ENCODE assay signal across 12 cellular contexts in the genomic region with DNA sequence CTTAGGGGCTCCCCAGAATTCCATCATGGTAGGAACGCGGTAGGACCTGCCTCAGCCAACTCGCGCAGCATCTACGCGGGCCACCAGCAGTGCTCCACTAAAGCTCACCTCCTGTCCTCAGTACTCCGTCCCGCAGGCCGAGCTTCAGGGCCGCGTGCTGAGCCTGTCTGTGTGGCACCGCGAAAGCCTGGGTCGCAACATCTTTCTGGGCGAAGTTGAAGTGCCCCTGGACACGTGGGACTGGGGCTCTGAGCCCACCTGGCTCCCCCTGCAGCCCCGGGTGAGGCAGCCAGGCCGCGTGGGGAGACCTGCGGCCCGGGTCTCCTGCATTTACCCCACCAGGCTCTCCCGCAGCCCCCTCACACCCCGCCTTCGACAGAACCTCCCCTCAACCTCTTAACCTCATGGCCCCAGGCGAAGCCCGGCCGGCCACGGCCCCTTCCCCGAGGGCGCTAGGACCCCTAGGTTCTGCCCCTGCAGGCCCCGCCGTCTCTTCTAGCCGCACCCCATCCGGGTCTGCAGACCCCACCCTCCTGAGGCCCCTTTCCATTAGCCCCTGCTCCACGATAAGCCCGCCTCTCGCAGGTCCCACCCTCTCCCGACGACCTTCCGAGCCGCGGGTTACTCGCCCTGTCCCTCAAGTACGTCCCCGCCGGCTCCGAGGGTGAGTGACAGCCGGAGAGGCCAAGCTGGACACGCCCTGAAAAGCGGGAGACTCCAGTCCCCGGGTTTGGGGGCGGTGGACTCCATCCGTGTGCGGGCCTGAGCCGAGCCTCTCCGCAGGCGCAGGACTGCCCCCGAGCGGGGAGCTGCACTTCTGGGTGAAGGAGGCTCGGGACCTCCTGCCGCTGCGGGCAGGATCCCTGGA. TPM values are rescaled to one million over a fixed set of nuclear protein-coding genes. Genes with fewer than 3 reads are reported as not detected.
DNase-seq lines count a peak whose midpoint lies in the region; ATAC-seq and TF ChIP-seq lines count a peak whose summit lies in the region.
"Had no signal": no experiment of that assay in that cellular context is flagged by ENCODE, and none has a peak within 500 bp of the region (broad histone marks: within the 10 kb centered on the region; RNA-seq: fewer than 3 reads in every experiment).

No MANE protein-coding gene starts in this region.

- ATAC-seq in activated CD4-positive, alpha-beta T cell treated with anti-CD3 and anti-CD28 coated beads for 36 hours, result no peak
- peak; percentile 14 for ATAC-seq in mucosa of descending colon
- ATAC-seq in HG03457 (IDR thresholded peaks at IDR 0.05; ENCODE audit: unreplicated experiment), result no peak

- H3K4me1 ChIP-seq in mucosa of descending colon (ENCODE audit: low read depth), result peaks cover 27% of the 10 kb centered on the region
- peaks cover 44% of the 10 kb centered on the region for H3K4me1 ChIP-seq in vagina

- peaks cover 6% of the 10 kb centered on the region for H3K36me3 Mint-ChIP-seq in activated CD4-positive, alpha-beta T cell treated with anti-CD3 and anti-CD28 coated beads for 36 hours (ENCODE audit: low read depth)

- H3K9me3 ChIP-seq in mucosa of descending colon (no peaks in the 10 kb centered on the region), vagina (no peaks in the 10 kb centered on the region)

- H3K9me3 Mint-ChIP-seq in activated CD4-positive, alpha-beta T cell treated with anti-CD3 and anti-CD28 coated beads for 36 hours (ENCODE audit: low read depth), result no peaks in the 10 kb centered on the region

- no peaks in the 10 kb centered on the region for H3K27me3 ChIP-seq in vagina

- H3K4me3 ChIP-seq in fibroblast of villous mesenchyme (ENCODE audit: low read depth, low read length) (peak overlapping the region; percentile 6), mucosa of descending colon (no peak overlapping the region), vagina (peak overlapping the region; percentile 37 to 65)

- H3K4me1 Mint-ChIP-seq in activated CD4-positive, alpha-beta T cell treated with anti-CD3 and anti-CD28 coated beads for 36 hours, result peaks cover 21% of the 10 kb centered on the region

- H3K27me3 Mint-ChIP-seq in activated CD4-positive, alpha-beta T cell treated with anti-CD3 and anti-CD28 coated beads for 36 hours, result no peaks in the 10 kb centered on the region

- no peak for DNase-seq in activated CD4-positive, alpha-beta T cell treated with anti-CD3 and anti-CD28 coated beads for 36 hours
- DNase-seq in activated CD4-positive, alpha-beta T cell treated with anti-CD3 and anti-CD28 coated beads, Interleukin-2, amount 50 U/mL, for 48 hours, result no peak
- DNase-seq in fibroblast of villous mesenchyme (ENCODE audit: low read depth) (peak; percentile 38), mucosa of descending colon (peak in 2 of 3 donors; percentile 64 to 71), vagina (ENCODE audit: extremely low spot score in 2 of 2) (no peak), RPMI8226 (no peak), COLO668 (lab: John Stamatoyannopoulos, UW; ENCODE audit: unreplicated experiment) (no peak)
- DNase-seq: activated T-cell treated with anti-CD3 and anti-CD28 coated beads, Interleukin-2, amount 50 U/mL, for 48 hours; NCI-H2081 treated with DMSO at 0.1 percent for 48 hours had no signal

- H3K4me3 Mint-ChIP-seq in activated CD4-positive, alpha-beta T cell treated with anti-CD3 and anti-CD28 coated beads for 36 hours, result peak overlapping the region; percentile 8

- peak overlapping the region; percentile 72 for H3K27ac ChIP-seq in vagina

- CTCF ChIA-PET in activated CD4-positive, alpha-beta T cell treated with anti-CD3 and anti-CD28 coated beads for 36 hours (lab: Charles Lee), result interaction anchor here (0.6 to 0.7 kb wide), 2 partner anchors 15 to 440 kb away, joined by 3 read pairs; no protein-coding TSS in a partner anchor

- TF ChIP-seq CTCF in fibroblast of villous mesenchyme (IDR thresholded peaks at IDR 0.05; ENCODE audit: insufficient read depth, low read depth, low read length) (peak; percentile 23), mucosa of descending colon (IDR thresholded peaks at IDR 0.05) (no peak), vagina (IDR thresholded peaks at IDR 0.05) (no peak)

- H3K27ac Mint-ChIP-seq in activated CD4-positive, alpha-beta T cell treated with anti-CD3 and anti-CD28 coated beads for 36 hours, result no peak overlapping the region

- intact Hi-C loops in activated CD4-positive, alpha-beta T cell treated with anti-CD3 and anti-CD28 coated beads for 36 hours (cut with DNase I, micrococcal nuclease), result no loop called here
- intact Hi-C loops in mucosa of descending colon (cut with DNase I, micrococcal nuclease), result no loop called here
- intact Hi-C loops in vagina (cut with DNase I), result no loop called here

- POLR2A ChIA-PET in activated CD4-positive, alpha-beta T cell treated with anti-CD3 and anti-CD28 coated beads for 36 hours (lab: Charles Lee), result no interaction called here

- TF ChIP-seq POLR2A in vagina (IDR thresholded peaks at IDR 0.05), result no peak

- no peaks in the 10 kb centered on the region for H3K36me3 ChIP-seq in mucosa of descending colon (ENCODE audit: low read depth)
- H3K36me3 ChIP-seq in vagina, result peaks cover 0 to 29% of the 10 kb centered on the region in 2 donors

RNA-seq across cellular contexts. Expression of a gene that starts 9.1 kb away (rescaled TPM):
- 10 to 100 TPM; 21.4 to 26.1 TPM for total RNA-seq in activated CD4-positive, alpha-beta T cell treated with anti-CD3 and anti-CD28 coated beads for 36 hours
- total RNA-seq in fibroblast of villous mesenchyme (under 0.01 and 0.32 TPM in 2 replicates), mucosa of descending colon (1 to 10 TPM; 4.2 to 9.7 (median 8.7) TPM), vagina (56.2 TPM)
- total RNA-seq: myocyte had no signal

RNA-seq across cellular contexts. Expression of a gene that starts 15.9 kb away (rescaled TPM):
- total RNA-seq in activated CD4-positive, alpha-beta T cell treated with anti-CD3 and anti-CD28 coated beads for 36 hours, result 1 to 10 TPM; 6.5 to 8.8 TPM
- total RNA-seq in fibroblast of villous mesenchyme, result 24.2 and 25.9 TPM in 2 replicates
- total RNA-seq in mucosa of descending colon, result 10 to 100 TPM; 18.5 to 38.5 (median 28.5) TPM
- 149 TPM for total RNA-seq in vagina

RNA-seq across cellular contexts. Expression of a gene that starts 23.7 kb away (rescaled TPM):
- not detected for total RNA-seq in activated CD4-positive, alpha-beta T cell treated with anti-CD3 and anti-CD28 coated beads for 36 hours
- total RNA-seq in fibroblast of villous mesenchyme, result not detected in 2 replicates
- total RNA-seq in mucosa of descending colon, result under 1 TPM in 2 of 3 donors, not detected in 1; 0.60 to 0.79 TPM
- total RNA-seq in vagina, result 1.7 TPM
- total RNA-seq: A172, myocyte had no signal

RNA-seq across cellular contexts. Expression of a gene that starts 28.9 kb away (rescaled TPM):
- total RNA-seq in activated CD4-positive, alpha-beta T cell treated with anti-CD3 and anti-CD28 coated beads for 36 hours, result 10 to 100 TPM; 27.5 to 31.2 TPM
- total RNA-seq in fibroblast of villous mesenchyme (17.3 and 23.5 TPM in 2 replicates), mucosa of descending colon (10 to 100 TPM; 30.0 to 30.9 (median 30.8) TPM), vagina (30.7 TPM)

RNA-seq across cellular contexts. Expression of a gene that starts 32.2 kb away (rescaled TPM):
- total RNA-seq in activated CD4-positive, alpha-beta T cell treated with anti-CD3 and anti-CD28 coated beads for 36 hours, result not detected
- total RNA-seq in fibroblast of villous mesenchyme (not detected in 2 replicates), mucosa of descending colon (1 to 10 TPM in 1 of 3 donors, under 1 TPM in 2; 0.29 to 1.3 (median 0.51) TPM), vagina (7.6 TPM)
- total RNA-seq: A172, myocyte had no signal

Comparison
In these comparisons a context has a peak if more than half of its experiments do, and no peak if none do; other contexts are left out.
1. DNase-seq: peak in fibroblast of villous mesenchyme (single experiment) and mucosa of descending colon (2 of 3); none in activated CD4-positive, alpha-beta T cell treated with anti-CD3 and anti-CD28 coated beads for 36 hours (single experiment), activated CD4-positive, alpha-beta T cell treated with anti-CD3 and anti-CD28 coated beads, Interleukin-2, amount 50 U/mL, for 48 hours (0 of 2), vagina (0 of 2), RPMI8226 (single experiment) and COLO668 (single experiment).